21 cellular contexts compared by ENCODE assay signal in genomic region chr12:39125580-39125979, GRCh38.
"Had no signal": no experiment of that assay in that cellular context is flagged by ENCODE, and none has a peak within 500 bp of the region (broad histone marks: within the 10 kb centered on the region; RNA-seq: fewer than 3 reads in every experiment).

No MANE protein-coding gene starts in this region.

- H3K4me3 ChIP-seq: colonic mucosa, esophagus squamous epithelium, lower lobe of right lung, skin epidermis, tibial artery, vagina had no signal

- ATAC-seq: activated naive CD8-positive, alpha-beta T cell treated with anti-CD3 and anti-CD28 coated beads, Interleukin-2, amount 50 U/mL, for 24 hours; lower lobe of right lung; naive thymus-derived CD4-positive, alpha-beta T cell; right cardiac atrium had no signal

- H3K36me3 ChIP-seq: colonic mucosa, esophagus squamous epithelium, lower lobe of right lung, tibial artery, vagina had no signal

- H3K27me3 Mint-ChIP-seq: activated naive CD8-positive, alpha-beta T cell treated with anti-CD3 and anti-CD28 coated beads, Interleukin-2, amount 50 U/mL, for 24 hours had no signal

- DNase-seq: activated CD4-positive, alpha-beta T cell treated with anti-CD3 and anti-CD28 coated beads for 1 hour; activated CD4-positive, alpha-beta T cell treated with anti-CD3 and anti-CD28 coated beads, Interleukin-2, amount 50 U/mL, for 4 hours; activated naive CD4-positive, alpha-beta T cell treated with anti-CD3 and anti-CD28 coated beads for 36 hours; activated naive CD8-positive, alpha-beta T cell treated with anti-CD3 and anti-CD28 coated beads, Interleukin-2, amount 50 U/mL, for 24 hours; activated T-cell treated with anti-CD3 and anti-CD28 coated beads, Interleukin-2, amount 50 U/mL, for 1 hour; caudate nucleus; colonic mucosa; esophagus squamous epithelium; glutamatergic neuron; hypothalamus; lower lobe of right lung; naive thymus-derived CD4-positive, alpha-beta T cell; posterior cingulate gyrus; right cardiac atrium; stimulated activated CD4-positive, alpha-beta T cell treated with anti-CD3 and anti-CD28 coated beads, Interleukin-4, amount 100 ng/mL, for 24 hours; stimulated activated naive CD4-positive, alpha-beta T cell; T-helper 9 cell; tibial artery had no signal

- H3K9me3 Mint-ChIP-seq: activated T-helper 2 cell treated with anti-CD3 and anti-CD28 coated beads, Interferon-gamma antibody, Interleukin-2, Interleukin-4, amounts not matched to agents 10 μg/mL and 5 μg/mL and 100 μg/mL, durations not matched to agents 14 hours and 24 hours and 36 hours had no signal

- H3K4me3 Mint-ChIP-seq: activated naive CD4-positive, alpha-beta T cell treated with anti-CD3 and anti-CD28 coated beads for 36 hours; activated naive CD8-positive, alpha-beta T cell treated with anti-CD3 and anti-CD28 coated beads, Interleukin-2, amount 50 U/mL, for 24 hours; naive thymus-derived CD4-positive, alpha-beta T cell had no signal

- H3K27ac Mint-ChIP-seq: activated naive CD4-positive, alpha-beta T cell treated with anti-CD3 and anti-CD28 coated beads for 36 hours; activated naive CD8-positive, alpha-beta T cell treated with anti-CD3 and anti-CD28 coated beads, Interleukin-2, amount 50 U/mL, for 24 hours; activated T-helper 2 cell treated with anti-CD3 and anti-CD28 coated beads, Interferon-gamma antibody, Interleukin-2, Interleukin-4, amounts not matched to agents 10 μg/mL and 5 μg/mL and 100 μg/mL, durations not matched to agents 14 hours and 24 hours and 36 hours; naive thymus-derived CD4-positive, alpha-beta T cell had no signal

- H3K27me3 ChIP-seq: colonic mucosa, esophagus squamous epithelium, tibial artery, vagina had no signal

- H3K27ac ChIP-seq: colonic mucosa, esophagus squamous epithelium, lower lobe of right lung, skin epidermis, tibial artery, vagina had no signal

- H3K4me1 ChIP-seq: colonic mucosa, esophagus squamous epithelium, lower lobe of right lung, tibial artery, vagina had no signal

- H3K4me1 Mint-ChIP-seq: activated naive CD8-positive, alpha-beta T cell treated with anti-CD3 and anti-CD28 coated beads, Interleukin-2, amount 50 U/mL, for 24 hours; naive thymus-derived CD4-positive, alpha-beta T cell had no signal

- H3K9me3 ChIP-seq: colonic mucosa, esophagus squamous epithelium, lower lobe of right lung, tibial artery, vagina had no signal
